ENCODE assay signal across 8 cellular contexts in genomic region chr2:155368934-155369333, GRCh38.
DNase-seq lines count a peak whose midpoint lies in the region; ATAC-seq and TF ChIP-seq lines count a peak whose summit lies in the region.

No MANE protein-coding gene starts in this region.

- H3K9ac ChIP-seq in mesendoderm (ENCODE audit: low read length) = no peak overlapping the region

- H3K4me3 ChIP-seq in dorsolateral prefrontal cortex (no peak overlapping the region), mesendoderm (ENCODE audit: low read length) (no peak overlapping the region)

- no peak overlapping the region for H2AK5ac ChIP-seq in mesendoderm (ENCODE audit: low read length)

- no CpG with 5 or more reads among the region's 1 CpG for WGBS in mesendoderm (ENCODE audit: extremely low coverage, insufficient coverage, low lambda C conversion rate)

- H3K18ac ChIP-seq in mesendoderm (ENCODE audit: low read length) = no peak overlapping the region

- H3K4me2 ChIP-seq in mesendoderm (ENCODE audit: low read length) = no peak overlapping the region

- H3K23ac ChIP-seq in mesendoderm (ENCODE audit: low read length) = no peak overlapping the region

- ATAC-seq in GM18909 (IDR thresholded peaks at IDR 0.05; ENCODE audit: poor library complexity, unreplicated experiment) = peak; percentile 69

- H2BK15ac ChIP-seq in mesendoderm (replicated peaks; ENCODE audit: low read depth) = no peak overlapping the region

- no peaks in the 10 kb centered on the region for H3K79me2 ChIP-seq in mesendoderm (ENCODE audit: control insufficient read depth, insufficient read depth, low read length)

- intact Hi-C loops in dorsolateral prefrontal cortex (cut with DNase I) = no loop called here

- H3K79me1 ChIP-seq in mesendoderm (ENCODE audit: low read length) = no peaks in the 10 kb centered on the region

- no peak overlapping the region for H2BK5ac ChIP-seq in mesendoderm (ENCODE audit: low read length)

- H3K27me3 ChIP-seq in dorsolateral prefrontal cortex = no peaks in the 10 kb centered on the region
- no peaks in the 10 kb centered on the region for H3K27me3 ChIP-seq in mesendoderm (ENCODE audit: insufficient read depth, low read length, poor library complexity)

- H3K4me1 ChIP-seq in mesendoderm (ENCODE audit: control insufficient read depth, low read depth, low read length) = no peaks in the 10 kb centered on the region

- peak; percentile 20 for DNase-seq in NCI-H345 (lab: John Stamatoyannopoulos, UW)
- no peak for DNase-seq in dorsolateral prefrontal cortex
- no peak for DNase-seq in mesendoderm
- DNase-seq in DMS79 treated with DMSO at 0.1 percent for 48 hours (lab: John Stamatoyannopoulos, UW) = no peak
- DNase-seq in activated CD4-positive, alpha-beta T cell treated with anti-CD3 and anti-CD28 coated beads, Interleukin-2, amount 50 U/mL, for 1 hour = no peak
- DNase-seq in HuH-7.5 (ENCODE audit: low spot score) = no peak

- H3K4ac ChIP-seq in mesendoderm (ENCODE audit: low read depth, low read length) = no peak overlapping the region

- H3K27ac ChIP-seq in 22Rv1 (no peak overlapping the region), dorsolateral prefrontal cortex (no peak overlapping the region), mesendoderm (ENCODE audit: low read depth, low read length) (no peak overlapping the region)

- no peak overlapping the region for H4K5ac ChIP-seq in mesendoderm (ENCODE audit: low read length)

- no peak overlapping the region for H4K8ac ChIP-seq in mesendoderm (ENCODE audit: low read depth, low read length)

- TF ChIP-seq CTCF in 22Rv1 (IDR thresholded peaks at IDR 0.05) (peak; percentile 27; the same call in 1 of the 2 replicates), dorsolateral prefrontal cortex (IDR thresholded peaks at IDR 0.05 in 54 of 56, conservative IDR thresholded peaks at IDR 0.05 in 2 of 56; ENCODE audit: low read depth in 1 of 56, partially characterized antibody in 56 of 56) (peak in 54 of 56 donors; percentile 19 to 70 (median 44))

- no peaks in the 10 kb centered on the region for H3K36me3 ChIP-seq in mesendoderm (ENCODE audit: control insufficient read depth, insufficient read depth, low read length)

- H2BK120ac ChIP-seq in mesendoderm (ENCODE audit: low read depth, low read length) = no peak overlapping the region

- H3K56ac ChIP-seq in mesendoderm (ENCODE audit: low read length) = no peak overlapping the region
